Comparison of ENCODE assay signal across 14 cellular contexts in genomic region chr10:72539137-72539536, GRCh38.
A peak's percentile ranks its signal among the peaks of the same experiment; 100 is the strongest.
DNase-seq lines count a peak whose midpoint lies in the region; FAIRE-seq and TF ChIP-seq lines count a peak whose summit lies in the region.
"Had no signal": no experiment of that assay in that cellular context is flagged by ENCODE, and none has a peak within 500 bp of the region (broad histone marks: within the 10 kb centered on the region; RNA-seq: fewer than 3 reads in every experiment).

No MANE protein-coding gene starts in this region.

- dilution Hi-C loops in mammary epithelial cell (cut with HindIII; ENCODE audit: low sequenced_read_pairs): no loop called here
- dilution Hi-C loops in keratinocyte (cut with MboI; ENCODE audit: extremely low pct_ligation_motif_present, low sequenced_read_pairs): no loop called here

- no peaks in the 10 kb centered on the region for H3K27me3 Mint-ChIP-seq in MCF 10A (ENCODE audit: insufficient read depth, unreplicated experiment)
- H3K27me3 Mint-ChIP-seq: CD8-positive, alpha-beta memory T cell had no signal

- CTCF ChIA-PET in mammary epithelial cell (lab: Charles Lee; ENCODE audit: low non-redundant PET) (no interaction called here), MCF 10A (lab: Yijun Ruan, JAX) (no interaction called here)

- no peak overlapping the region for H3K9ac ChIP-seq in mammary epithelial cell (ENCODE audit: insufficient read depth, low read length)
- no peak overlapping the region for H3K9ac ChIP-seq in keratinocyte (ENCODE audit: control insufficient read depth, extremely low read depth, insufficient read depth, low read length)

- H2AFZ ChIP-seq in mammary epithelial cell (ENCODE audit: low read depth, low read length) (no peak overlapping the region), keratinocyte (ENCODE audit: control insufficient read depth, low read length) (no peak overlapping the region)

- H3K79me2 ChIP-seq in mammary epithelial cell (ENCODE audit: insufficient read depth, low read length) (no peaks in the 10 kb centered on the region), keratinocyte (ENCODE audit: control insufficient read depth, insufficient read depth, low read length) (no peaks in the 10 kb centered on the region)

- H3K4me2 ChIP-seq in mammary epithelial cell (ENCODE audit: insufficient read depth, low read depth, low read length) (peak overlapping the region; percentile 30), keratinocyte (ENCODE audit: control insufficient read depth, extremely low read depth, insufficient read depth, low read depth, low read length) (no peak overlapping the region)

- no peak for TF ChIP-seq CTCF in mammary epithelial cell (conservative IDR thresholded peaks at IDR 0.05 in 1 of 2, IDR thresholded peaks at IDR 0.05 in 1 of 2; ENCODE audit: extremely low read depth in 1 of 2, insufficient read depth in 1 of 2, low read depth in 1 of 2, low read length in 2 of 2)
- TF ChIP-seq CTCF in MCF 10A (IDR thresholded peaks at IDR 0.05; ENCODE audit: unreplicated experiment): no peak
- no peak for TF ChIP-seq CTCF in bronchial epithelial cell (IDR thresholded peaks at IDR 0.05; ENCODE audit: insufficient read depth, low read length, severe bottlenecking)
- no peak for TF ChIP-seq CTCF in keratinocyte (optimal IDR thresholded peaks at IDR 0.05 in 1 of 3, IDR thresholded peaks at IDR 0.05 in 1 of 3, conservative IDR thresholded peaks at IDR 0.05 in 1 of 3; ENCODE audit: extremely low read depth in 1 of 3, insufficient read depth in 2 of 3, low read length in 3 of 3)

- H3K9me3 ChIP-seq in mammary epithelial cell (replicated peaks; ENCODE audit: insufficient read depth, low read length) (peaks cover 6% of the 10 kb centered on the region), keratinocyte (ENCODE audit: control insufficient read depth, low read depth, low read length) (peaks cover 4% of the 10 kb centered on the region)

- in situ Hi-C loops in mammary epithelial cell (cut with MboI; ENCODE audit: low sequenced_read_pairs in 2 of 2): no loop called here

- H3K27ac ChIP-seq in mammary epithelial cell (ENCODE audit: insufficient read depth, low read depth, low read length) (no peak overlapping the region), keratinocyte (ENCODE audit: control insufficient read depth, insufficient read depth, low read length) (no peak overlapping the region)
- H3K27ac ChIP-seq: 22Rv1 had no signal

- H3K4me3 Mint-ChIP-seq in MCF 10A (ENCODE audit: unreplicated experiment): no peak overlapping the region
- H3K4me3 Mint-ChIP-seq: CD8-positive, alpha-beta memory T cell had no signal

- peaks cover 7% of the 10 kb centered on the region for H3K4me1 ChIP-seq in mammary epithelial cell (ENCODE audit: insufficient read depth, low read length)
- H3K4me1 ChIP-seq in keratinocyte (ENCODE audit: control insufficient read depth, extremely low read depth, insufficient read depth, low read length): no peaks in the 10 kb centered on the region
- H3K4me1 ChIP-seq: Caco-2 had no signal

- DNase-seq in mammary epithelial cell (peak; percentile 82), MCF 10A (ENCODE audit: unreplicated experiment) (no peak), bronchial epithelial cell (ENCODE audit: low read depth) (peak; percentile 85), keratinocyte (ENCODE audit: low read depth, low spot score) (peak; percentile 25), dedifferentiated amniotic fluid mesenchymal stem cell (ENCODE audit: extremely low spot score) (no peak), NCI-H1092 treated with DMSO at 0.1 percent for 48 hours (lab: John Stamatoyannopoulos, UW) (no peak), T-helper 9 cell (no peak)
- DNase-seq: Caco-2; CD8-positive, alpha-beta memory T cell; DND-41; GDM1 had no signal

- H3K9me3 Mint-ChIP-seq in MCF 10A (ENCODE audit: unreplicated experiment): no peaks in the 10 kb centered on the region

- no peak overlapping the region for H3K4me3 ChIP-seq in mammary epithelial cell (replicated peaks in 1 of 3; ENCODE audit: insufficient read depth in 1 of 3, low read depth in 2 of 3, low read length in 3 of 3)
- no peak overlapping the region for H3K4me3 ChIP-seq in bronchial epithelial cell (ENCODE audit: low read depth, low read length)
- H3K4me3 ChIP-seq in keratinocyte (ENCODE audit: control insufficient read depth in 2 of 3, extremely low read depth in 1 of 3, insufficient read depth in 2 of 3, low read depth in 1 of 3, low read length in 3 of 3): no peak overlapping the region
- H3K4me3 ChIP-seq: HAP-1 had no signal

- no peak overlapping the region for H3K27ac Mint-ChIP-seq in MCF 10A (ENCODE audit: low read depth, unreplicated experiment)

- BruUV-seq in mammary epithelial cell (replicated peaks; lab: Mats Ljungman, UMichigan) (no TSS peak), MCF 10A (replicated peaks; lab: Mats Ljungman, UMichigan) (no TSS peak)

- POLR2A ChIA-PET in MCF 10A (lab: Yijun Ruan, JAX): no interaction called here

- no peak for FAIRE-seq in bronchial epithelial cell (lab: Jason Lieb, UNC)
- FAIRE-seq in keratinocyte (lab: Jason Lieb, UNC): no peak
- FAIRE-seq: H1 had no signal

- intact Hi-C loops in mammary epithelial cell (cut with micrococcal nuclease) (no loop called here), MCF 10A (cut with micrococcal nuclease) (no loop called here)

- H3K36me3 ChIP-seq in mammary epithelial cell (ENCODE audit: insufficient read depth, low read length) (no peaks in the 10 kb centered on the region), bronchial epithelial cell (ENCODE audit: control insufficient read depth, insufficient read depth, low read length) (peaks cover 1% of the 10 kb centered on the region), keratinocyte (ENCODE audit: control insufficient read depth in 2 of 2, extremely low read depth in 1 of 2, insufficient read depth in 2 of 2, low read length in 2 of 2) (peaks cover 0 to 5% of the 10 kb centered on the region in 2 experiments)
- H3K36me3 ChIP-seq: HAP-1 had no signal

- H4K20me1 ChIP-seq in mammary epithelial cell (ENCODE audit: insufficient read depth, low read length): no peaks in the 10 kb centered on the region
- no peaks in the 10 kb centered on the region for H4K20me1 ChIP-seq in keratinocyte (ENCODE audit: control insufficient read depth, extremely low read depth, insufficient read depth, low read length)

- WGBS in mammary epithelial cell (ENCODE audit: low coverage, missing lambda C conversion rate): 100% methylated on average over 1 of the region's 1 CpG

- no peaks in the 10 kb centered on the region for H3K27me3 ChIP-seq in mammary epithelial cell (ENCODE audit: insufficient read depth, low read length)
- H3K27me3 ChIP-seq in bronchial epithelial cell (ENCODE audit: control insufficient read depth, insufficient read depth, low read length): no peaks in the 10 kb centered on the region
- H3K27me3 ChIP-seq in keratinocyte (ENCODE audit: control insufficient read depth, extremely low read depth, insufficient read depth, low read length): no peaks in the 10 kb centered on the region

- no peaks in the 10 kb centered on the region for H3K9me1 ChIP-seq in keratinocyte (ENCODE audit: control insufficient read depth, extremely low read depth, insufficient read depth, low read length)

- H3K4me1 Mint-ChIP-seq in MCF 10A (ENCODE audit: insufficient read depth, unreplicated experiment): no peaks in the 10 kb centered on the region

- H3K36me3 Mint-ChIP-seq in MCF 10A (ENCODE audit: insufficient read depth, unreplicated experiment): peaks cover 10% of the 10 kb centered on the region

Comparison
In these comparisons a context has a peak if more than half of its experiments do, and no peak if none do; other contexts are left out.
1. DNase-seq: peak in mammary epithelial cell (single experiment), bronchial epithelial cell (single experiment) and keratinocyte (single experiment); none in MCF 10A (single experiment), dedifferentiated amniotic fluid mesenchymal stem cell (single experiment), NCI-H1092 treated with DMSO at 0.1 percent for 48 hours (single experiment) and T-helper 9 cell (single experiment).